ENCODE assay signal across 25 cellular contexts in genomic region chr12:102527256-102527720, GRCh38. TPM values are rescaled to one million over a fixed set of nuclear protein-coding genes. Genes with fewer than 3 reads are reported as not detected.
DNase-seq lines count a peak whose midpoint lies in the region; ATAC-seq and TF ChIP-seq lines count a peak whose summit lies in the region.
"Had no signal": no experiment of that assay in that cellular context is flagged by ENCODE, and none has a peak within 500 bp of the region (broad histone marks: within the 10 kb centered on the region; RNA-seq: fewer than 3 reads in every experiment).

No MANE protein-coding gene starts in this region.

- DNase-seq in GM03348 (ENCODE audit: low spot score), result peak; percentile 56
- DNase-seq in fibroblast of pulmonary artery (ENCODE audit: low read depth), result peak; percentile 25
- DNase-seq in COLO829 (ENCODE audit: low spot score), result no peak
- no peak for DNase-seq in NCI-H187 treated with DMSO at 0.1 percent for 48 hours (lab: John Stamatoyannopoulos, UW)
- DNase-seq in mucosa of gallbladder (ENCODE audit: low spot score), result no peak
- DNase-seq: activated CD4-positive, alpha-beta T cell treated with anti-CD3 and anti-CD28 coated beads, Interleukin-2, amount 50 U/mL, for 4 hours; activated gamma-delta T cell treated with Interleukin-2 at 50 U/mL for 16 hours; amniotic stem cell; CD4-positive, CD25-positive, alpha-beta regulatory T cell; cerebellar nuclear complex; effector memory CD4-positive, alpha-beta T cell; esophagus squamous epithelium; islet precursor cell; mammary epithelial cell; NCI-H1092; NCI-H2107; NCI-H526; ovary; SHP77; stimulated activated naive B cell treated with anti-CD40 and anti-IgM and Interleukin-4, amounts not matched to agents 10 μg/mL and 1 μg/mL and 100 μg/mL, for 72 hours; thyroid gland; WERI-Rb-1 had no signal

- peak; percentile 89 for ATAC-seq in SK-N-SH treated with all-trans-retinoic acid at 6 μM for 48 hours
- ATAC-seq in GM18520 (IDR thresholded peaks at IDR 0.05; ENCODE audit: unreplicated experiment), result no peak
- ATAC-seq: stimulated activated naive B cell treated with anti-CD40 and anti-IgM and Interleukin-4, amounts not matched to agents 10 μg/mL and 1 μg/mL and 100 μg/mL, for 72 hours had no signal

- TF ChIP-seq CTCF in fibroblast of pulmonary artery (IDR thresholded peaks at IDR 0.05; ENCODE audit: low read length, missing control alignments), result no peak

- no peak overlapping the region for H3K4me3 ChIP-seq in fibroblast of pulmonary artery (replicated peaks; ENCODE audit: low read depth, low read length)
- H3K4me3 ChIP-seq: esophagus squamous epithelium, hepatocyte, ovary, thyroid gland had no signal

TF ChIP-seq in SK-N-SH treated with all-trans-retinoic acid at 6 μM for 48 hours, 23 proteins besides CTCF, POLR2A, EP300 and RAD21:
- no peak for TF ChIP-seq TOX (CRISPR knock-in tag; IDR thresholded peaks at IDR 0.05; ENCODE audit: borderline replicate concordance)
- TF ChIP-seq POU6F1 (CRISPR knock-in tag; IDR thresholded peaks at IDR 0.05; ENCODE audit: borderline replicate concordance, low read depth), result no peak
- TF ChIP-seq CREB5 (CRISPR knock-in tag; IDR thresholded peaks at IDR 0.05; ENCODE audit: low read depth), result no peak
- TF ChIP-seq ZNF70 (CRISPR knock-in tag; IDR thresholded peaks at IDR 0.05), result no peak
- no peak for TF ChIP-seq ZC3H10 (CRISPR knock-in tag; IDR thresholded peaks at IDR 0.05)
- TF ChIP-seq RARB (CRISPR knock-in tag; IDR thresholded peaks at IDR 0.05), result no peak
- no peak for TF ChIP-seq PATZ1 (CRISPR knock-in tag; IDR thresholded peaks at IDR 0.05; ENCODE audit: borderline replicate concordance)
- no peak for TF ChIP-seq SNAI2 (CRISPR knock-in tag; IDR thresholded peaks at IDR 0.05)
- TF ChIP-seq ISL1 (CRISPR knock-in tag; IDR thresholded peaks at IDR 0.05), result no peak
- TF ChIP-seq ZNF8 (CRISPR knock-in tag; IDR thresholded peaks at IDR 0.05), result no peak
TF ChIP-seq in SK-N-SH treated with all-trans-retinoic acid at 6 μM for 48 hours: peak in this region for 0.

RNA-seq across cellular contexts. Expression of gene IGF1, which starts 46.9 kb away (rescaled TPM):
- 12.0 TPM for total RNA-seq in mucosa of gallbladder
- total RNA-seq: CD4-positive, CD25-positive, alpha-beta regulatory T cell; mammary epithelial cell had no signal

Comparison
In these comparisons a context has a peak if more than half of its experiments do, and no peak if none do; other contexts are left out.
1. DNase-seq: peak in GM03348 (single experiment) and fibroblast of pulmonary artery (single experiment); none in COLO829 (single experiment), NCI-H187 treated with DMSO at 0.1 percent for 48 hours (single experiment) and mucosa of gallbladder (single experiment).